ENCODE assay signal across 9 cellular contexts in genomic region chr10:784377-784758, GRCh38.
DNase-seq lines count a peak whose midpoint lies in the region; ATAC-seq and TF ChIP-seq lines count a peak whose summit lies in the region.
"Had no signal": no experiment of that assay in that cellular context is flagged by ENCODE, and none has a peak within 500 bp of the region (broad histone marks: within the 10 kb centered on the region; RNA-seq: fewer than 3 reads in every experiment).

No MANE protein-coding gene starts in this region.

- H3K4me1 ChIP-seq in heart left ventricle (peaks cover 0 to 26% (median 6%) of the 10 kb centered on the region in 12 donors), sigmoid colon (peaks cover 0 to 21% (median 13%) of the 10 kb centered on the region in 4 donors)

- no peaks in the 10 kb centered on the region for H3K9me3 ChIP-seq in heart left ventricle
- no peaks in the 10 kb centered on the region for H3K9me3 ChIP-seq in sigmoid colon

- 3 to 13% (median 12%) methylated on average over 12 to 21 of the region's 21 CpGs; no CpG with 5 or more reads in 1 of the 4 donors for WGBS in heart left ventricle, 4 donors
- 8 to 17% methylated on average over 21 of the region's 21 CpGs for WGBS in sigmoid colon, 2 donors

- no peak for TF ChIP-seq POLR2A in heart left ventricle (IDR thresholded peaks at IDR 0.05)
- no peak for TF ChIP-seq POLR2A in sigmoid colon (IDR thresholded peaks at IDR 0.05)

- CTCF ChIA-PET in GM10248 (lab: Yijun Ruan, JAX): no interaction called here

- TF ChIP-seq CTCF in GM10248 (IDR thresholded peaks at IDR 0.05; ENCODE audit: control extremely low read depth, extremely low read depth, low read depth, missing control alignments): no peak
- TF ChIP-seq CTCF in heart left ventricle (IDR thresholded peaks at IDR 0.05): peak in 1 of 12 donors; percentile 23
- no peak for TF ChIP-seq CTCF in sigmoid colon (IDR thresholded peaks at IDR 0.05)

- H3K27ac ChIP-seq in heart left ventricle (peak overlapping the region in 2 of 12 donors; percentile 11 to 22), sigmoid colon (peak overlapping the region in 2 of 4 donors; percentile 23 to 62)

- H3K36me3 ChIP-seq in heart left ventricle (no peaks in the 10 kb centered on the region), sigmoid colon (no peaks in the 10 kb centered on the region)

- H3K4me3 ChIP-seq in heart left ventricle (peak overlapping the region in 11 of 12 donors; percentile 16 to 55 (median 44)), sigmoid colon (peak overlapping the region; percentile 18 to 55 (median 45))

- H3K27me3 ChIP-seq in heart left ventricle (peaks cover 0 to 17% (median 0%) of the 10 kb centered on the region in 9 donors), sigmoid colon (no peaks in the 10 kb centered on the region)

- POLR2A ChIA-PET in GM10248 (lab: Yijun Ruan, JAX): no interaction called here

- ATAC-seq in heart left ventricle (peak in 3 of 4 donors; percentile 28 to 63 (median 42)), GM18502 (IDR thresholded peaks at IDR 0.05; ENCODE audit: poor library complexity, unreplicated experiment) (no peak), HG03280 (IDR thresholded peaks at IDR 0.05; ENCODE audit: unreplicated experiment) (no peak)

- intact Hi-C loops in heart left ventricle (cut with DNase I) (loop anchor here in 2 of 10 donors (10.0 kb wide), 2 partner anchors 70 to 200 kb away; no protein-coding TSS in a partner anchor), sigmoid colon (cut with DNase I) (loop anchor here (2.0 to 10.0 kb wide), 3 partner anchors 200 to 410 kb away; no protein-coding TSS in a partner anchor)

- peak; percentile 15 for DNase-seq in GM10248 (ENCODE audit: extremely low spot score)
- peak; percentile 17 for DNase-seq in SHP77 treated with DMSO at 0.1 percent for 48 hours (lab: John Stamatoyannopoulos, UW)
- peak in 3 of 5 donors; percentile 33 to 62 (median 57) for DNase-seq in heart left ventricle
- DNase-seq in sigmoid colon: no peak
- no peak for DNase-seq in T-helper 9 cell
- no peak for DNase-seq in stimulated activated CD4-positive, alpha-beta T cell treated with anti-CD3 and anti-CD28 coated beads, Interleukin-4, amount 100 ng/mL, for 1 hour
- DNase-seq: MM.1S had no signal

- no peak for TF ChIP-seq EP300 in sigmoid colon (IDR thresholded peaks at IDR 0.05)

Comparison
In these comparisons a context has a peak if more than half of its experiments do, and no peak if none do; other contexts are left out.
1. DNase-seq: peak in GM10248 (single experiment), SHP77 treated with DMSO at 0.1 percent for 48 hours (single experiment) and heart left ventricle (3 of 5); none in sigmoid colon (single experiment), T-helper 9 cell (single experiment) and stimulated activated CD4-positive, alpha-beta T cell treated with anti-CD3 and anti-CD28 coated beads, Interleukin-4, amount 100 ng/mL, for 1 hour (single experiment).
2. ATAC-seq: peak in heart left ventricle (3 of 4); none in GM18502 (single experiment) and HG03280 (single experiment).